In genomic region chr2:152729844-152730243, GRCh38 we compare ENCODE assay signal across 19 cellular contexts. TPM values are rescaled to one million over a fixed set of nuclear protein-coding genes. Genes with fewer than 3 reads are reported as not detected.
A peak's percentile ranks its signal among the peaks of the same experiment; 100 is the strongest.
DNase-seq lines count a peak whose midpoint lies in the region; ATAC-seq and TF ChIP-seq lines count a peak whose summit lies in the region.
"Had no signal": no experiment of that assay in that cellular context is flagged by ENCODE, and none has a peak within 500 bp of the region (broad histone marks: within the 10 kb centered on the region; RNA-seq: fewer than 3 reads in every experiment).

No MANE protein-coding gene starts in this region.

- H3K4me1 Mint-ChIP-seq in CD8-positive, alpha-beta memory T cell: peaks cover 30 to 54% (median 46%) of the 10 kb centered on the region in 3 donors
- H3K4me1 Mint-ChIP-seq in effector memory CD8-positive, alpha-beta T cell (ENCODE audit: low read depth in 2 of 2): peaks cover 14 to 25% of the 10 kb centered on the region in 2 donors
- peaks cover 20 to 35% (median 25%) of the 10 kb centered on the region in 7 donors for H3K4me1 Mint-ChIP-seq in naive thymus-derived CD4-positive, alpha-beta T cell
- H3K4me1 Mint-ChIP-seq in activated CD4-positive, alpha-beta memory T cell treated with anti-CD3 and anti-CD28 coated beads, Interleukin-2, amount 10 ng/mL, durations not matched to agents 7 days and 5 days: peaks cover 31% of the 10 kb centered on the region

- peak overlapping the region in 4 of 7 donors; percentile 15 to 46 (median 26) for H3K4me3 Mint-ChIP-seq in CD8-positive, alpha-beta memory T cell
- H3K4me3 Mint-ChIP-seq in effector memory CD8-positive, alpha-beta T cell: peak overlapping the region; percentile 0 to 74
- H3K4me3 Mint-ChIP-seq in naive thymus-derived CD4-positive, alpha-beta T cell: peak overlapping the region in 1 of 10 donors; percentile 28
- H3K4me3 Mint-ChIP-seq in activated CD4-positive, alpha-beta memory T cell treated with anti-CD3 and anti-CD28 coated beads, Interleukin-2, amount 10 ng/mL, durations not matched to agents 7 days and 5 days: no peak overlapping the region
- H3K4me3 Mint-ChIP-seq: activated CD4-positive, alpha-beta T cell treated with anti-CD3 and anti-CD28 coated beads, Interleukin-2, amount 10 ng/mL, durations not matched to agents 7 days and 5 days; activated T-cell treated with anti-CD3 and anti-CD28 coated beads, Interleukin-2, amount 50 U/mL, for 24 hours had no signal

- no peak overlapping the region for H3K9ac ChIP-seq in colonic mucosa (ENCODE audit: low read depth in 2 of 2, low read length in 2 of 2)
- H3K9ac ChIP-seq: SK-N-SH had no signal

- POLR2A ChIA-PET in CD8-positive, alpha-beta memory T cell (lab: Charles Lee): interaction anchor here (0.5 to 2.0 kb wide), 2 partner anchors 13 to 571 kb away, joined by 3 to 6 read pairs; partner anchors contain the start of gene PRPF40A
- POLR2A ChIA-PET in naive thymus-derived CD4-positive, alpha-beta T cell (lab: Charles Lee): interaction anchor here (0.7 kb wide), 1 partner anchor 10 kb away, joined by 3 read pairs; no protein-coding TSS in a partner anchor
- POLR2A ChIA-PET in activated CD4-positive, alpha-beta memory T cell treated with anti-CD3 and anti-CD28 coated beads, Interleukin-2, amount 10 ng/mL, durations not matched to agents 7 days and 5 days (lab: Charles Lee): interaction anchor here (1.2 to 3.7 kb wide), 3 partner anchors 12 to 37 kb away, joined by 3 to 82 read pairs (median 6); partner anchors contain the start of genes ARL6IP6 and PRPF40A

- TF ChIP-seq CTCF in NB4 (IDR thresholded peaks at IDR 0.05; ENCODE audit: low read depth, low read length) (no peak), colonic mucosa (IDR thresholded peaks at IDR 0.05) (no peak)

- H3K27me3 ChIP-seq in CD8-positive, alpha-beta memory T cell (ENCODE audit: insufficient read depth, low read length, poor library complexity, severe bottlenecking): no peaks in the 10 kb centered on the region
- no peaks in the 10 kb centered on the region for H3K27me3 ChIP-seq in colonic mucosa
- no peaks in the 10 kb centered on the region for H3K27me3 ChIP-seq in naive thymus-derived CD4-positive, alpha-beta T cell (ENCODE audit: control insufficient read depth in 2 of 2, insufficient read depth in 2 of 2, low read length in 2 of 2)
- H3K27me3 ChIP-seq: hepatocyte had no signal

- CTCF ChIA-PET in CD8-positive, alpha-beta memory T cell (lab: Charles Lee): no interaction called here
- CTCF ChIA-PET in naive thymus-derived CD4-positive, alpha-beta T cell (lab: Charles Lee): interaction anchor here (0.7 kb wide), 2 partner anchors 14 to 25 kb away, joined by 3 to 7 read pairs; no protein-coding TSS in a partner anchor
- CTCF ChIA-PET in activated CD4-positive, alpha-beta memory T cell treated with anti-CD3 and anti-CD28 coated beads, Interleukin-2, amount 10 ng/mL, durations not matched to agents 7 days and 5 days (lab: Charles Lee): interaction anchor here (0.8 to 3.0 kb wide), 3 partner anchors 13 to 16 kb away, joined by 5 to 15 read pairs (median 9); partner anchors contain the start of gene PRPF40A

- H3K4me3 ChIP-seq in CD8-positive, alpha-beta memory T cell (ENCODE audit: low read length): no peak overlapping the region
- H3K4me3 ChIP-seq in NB4 (ENCODE audit: low read depth, low read length): no peak overlapping the region
- no peak overlapping the region for H3K4me3 ChIP-seq in colonic mucosa
- no peak overlapping the region for H3K4me3 ChIP-seq in naive thymus-derived CD4-positive, alpha-beta T cell (ENCODE audit: low read length)
- H3K4me3 ChIP-seq: coronary artery, hepatocyte, smooth muscle cell, thoracic aorta had no signal

- peaks cover 24% of the 10 kb centered on the region for H3K4me1 ChIP-seq in CD8-positive, alpha-beta memory T cell (ENCODE audit: insufficient read depth, low read length)
- no peaks in the 10 kb centered on the region for H3K4me1 ChIP-seq in colonic mucosa
- peaks cover 17 to 21% of the 10 kb centered on the region in 2 donors for H3K4me1 ChIP-seq in naive thymus-derived CD4-positive, alpha-beta T cell (ENCODE audit: control insufficient read depth in 2 of 2, insufficient read depth in 2 of 2, low read length in 2 of 2)

- peak overlapping the region in 6 of 8 donors; percentile 16 to 77 (median 72) for H3K27ac Mint-ChIP-seq in CD8-positive, alpha-beta memory T cell
- peak overlapping the region; percentile 3 to 19 for H3K27ac Mint-ChIP-seq in effector memory CD8-positive, alpha-beta T cell
- peak overlapping the region in 1 of 9 donors; percentile 17 for H3K27ac Mint-ChIP-seq in naive thymus-derived CD4-positive, alpha-beta T cell
- no peak overlapping the region for H3K27ac Mint-ChIP-seq in activated CD4-positive, alpha-beta memory T cell treated with anti-CD3 and anti-CD28 coated beads, Interleukin-2, amount 10 ng/mL, durations not matched to agents 7 days and 5 days
- H3K27ac Mint-ChIP-seq: activated CD4-positive, alpha-beta T cell treated with anti-CD3 and anti-CD28 coated beads, Interleukin-2, amount 10 ng/mL, durations not matched to agents 7 days and 5 days; activated naive CD4-positive, alpha-beta T cell treated with anti-CD3 and anti-CD28 coated beads, Interleukin-2, amount 50 U/mL, for 72 hours; activated T-cell treated with anti-CD3 and anti-CD28 coated beads, Interleukin-2, amount 50 U/mL, for 24 hours had no signal

- H3K9me3 ChIP-seq in CD8-positive, alpha-beta memory T cell (ENCODE audit: low read length): no peaks in the 10 kb centered on the region
- no peaks in the 10 kb centered on the region for H3K9me3 ChIP-seq in colonic mucosa
- no peaks in the 10 kb centered on the region for H3K9me3 ChIP-seq in naive thymus-derived CD4-positive, alpha-beta T cell (ENCODE audit: control insufficient read depth in 2 of 3, low read length in 3 of 3)
- H3K9me3 ChIP-seq: SK-N-SH, thoracic aorta had no signal

- no peaks in the 10 kb centered on the region for H3K36me3 ChIP-seq in CD8-positive, alpha-beta memory T cell (ENCODE audit: insufficient read depth, low read length)
- no peaks in the 10 kb centered on the region for H3K36me3 ChIP-seq in colonic mucosa
- no peaks in the 10 kb centered on the region for H3K36me3 ChIP-seq in naive thymus-derived CD4-positive, alpha-beta T cell (ENCODE audit: control insufficient read depth in 2 of 3, insufficient read depth in 3 of 3, low read length in 3 of 3)
- H3K36me3 ChIP-seq: thoracic aorta had no signal

- peaks cover 0 to 1% (median 1%) of the 10 kb centered on the region in 3 donors for H3K36me3 Mint-ChIP-seq in CD8-positive, alpha-beta memory T cell
- peaks cover 5% of the 10 kb centered on the region for H3K36me3 Mint-ChIP-seq in effector memory CD8-positive, alpha-beta T cell (ENCODE audit: insufficient read depth)
- H3K36me3 Mint-ChIP-seq in naive thymus-derived CD4-positive, alpha-beta T cell: peaks cover 0 to 4% (median 0%) of the 10 kb centered on the region in 5 donors
- H3K36me3 Mint-ChIP-seq in activated CD4-positive, alpha-beta memory T cell treated with anti-CD3 and anti-CD28 coated beads, Interleukin-2, amount 10 ng/mL, durations not matched to agents 7 days and 5 days (ENCODE audit: low read depth): peaks cover 6% of the 10 kb centered on the region
- H3K36me3 Mint-ChIP-seq: activated naive CD4-positive, alpha-beta T cell treated with anti-CD3 and anti-CD28 coated beads, Interleukin-2, amount 50 U/mL, for 72 hours had no signal

- DNase-seq in CD8-positive, alpha-beta memory T cell: peak in 1 of 5 donors; percentile 39
- DNase-seq in NB4 (ENCODE audit: low read depth): peak; percentile 46
- DNase-seq in effector memory CD8-positive, alpha-beta T cell: no peak
- DNase-seq in germinal center (ENCODE audit: low spot score): no peak
- no peak for DNase-seq in colonic mucosa
- DNase-seq in naive thymus-derived CD4-positive, alpha-beta T cell: no peak
- DNase-seq in activated CD4-positive, alpha-beta memory T cell treated with anti-CD3 and anti-CD28 coated beads, Interleukin-2, amount 10 ng/mL, durations not matched to agents 7 days and 5 days: no peak
- DNase-seq: activated T-cell treated with anti-CD3 and anti-CD28 coated beads, Interleukin-2, amount 50 U/mL, for 24 hours; islet precursor cell; NCI-H1417; SK-N-SH had no signal

- H3K27ac ChIP-seq in CD8-positive, alpha-beta memory T cell (ENCODE audit: low read depth, low read length): no peak overlapping the region
- H3K27ac ChIP-seq in colonic mucosa: no peak overlapping the region
- no peak overlapping the region for H3K27ac ChIP-seq in naive thymus-derived CD4-positive, alpha-beta T cell (ENCODE audit: low read depth, low read length)
- H3K27ac ChIP-seq: coronary artery, hepatocyte, thoracic aorta had no signal

- TF ChIP-seq POLR2A in NB4 (IDR thresholded peaks at IDR 0.05; ENCODE audit: extremely low read depth, insufficient read length): no peak

- peaks cover 0 to 2% (median 0%) of the 10 kb centered on the region in 5 donors for H3K9me3 Mint-ChIP-seq in CD8-positive, alpha-beta memory T cell
- H3K9me3 Mint-ChIP-seq in effector memory CD8-positive, alpha-beta T cell: no peaks in the 10 kb centered on the region
- H3K9me3 Mint-ChIP-seq in naive thymus-derived CD4-positive, alpha-beta T cell: no peaks in the 10 kb centered on the region
- H3K9me3 Mint-ChIP-seq in activated CD4-positive, alpha-beta memory T cell treated with anti-CD3 and anti-CD28 coated beads, Interleukin-2, amount 10 ng/mL, durations not matched to agents 7 days and 5 days: no peaks in the 10 kb centered on the region
- H3K9me3 Mint-ChIP-seq: activated CD4-positive, alpha-beta T cell treated with anti-CD3 and anti-CD28 coated beads, Interleukin-2, amount 10 ng/mL, durations not matched to agents 7 days and 5 days; activated naive CD4-positive, alpha-beta T cell treated with anti-CD3 and anti-CD28 coated beads, Interleukin-2, amount 50 U/mL, for 72 hours; activated T-cell treated with anti-CD3 and anti-CD28 coated beads, Interleukin-2, amount 50 U/mL, for 24 hours had no signal

- peak; percentile 39 for ATAC-seq in GM19395 (IDR thresholded peaks at IDR 0.05; ENCODE audit: unreplicated experiment)
- peak; percentile 62 for ATAC-seq in effector memory CD8-positive, alpha-beta T cell (replicated peaks)
- ATAC-seq in naive thymus-derived CD4-positive, alpha-beta T cell: no peak
- ATAC-seq: HCT116 had no signal

- intact Hi-C loops in colonic mucosa (cut with DNase I): no loop called here
- intact Hi-C loops in naive thymus-derived CD4-positive, alpha-beta T cell (cut with micrococcal nuclease): loop anchor here (1.0 kb wide), 2 partner anchors 10 to 12 kb away; partner anchors contain the start of gene ARL6IP6 (in 1 of the 2)

- peaks cover 0 to under 1% of the 10 kb centered on the region in 2 donors for H3K27me3 Mint-ChIP-seq in CD8-positive, alpha-beta memory T cell
- H3K27me3 Mint-ChIP-seq in effector memory CD8-positive, alpha-beta T cell: no peaks in the 10 kb centered on the region
- H3K27me3 Mint-ChIP-seq in naive thymus-derived CD4-positive, alpha-beta T cell: no peaks in the 10 kb centered on the region
- H3K27me3 Mint-ChIP-seq in activated CD4-positive, alpha-beta memory T cell treated with anti-CD3 and anti-CD28 coated beads, Interleukin-2, amount 10 ng/mL, durations not matched to agents 7 days and 5 days: no peaks in the 10 kb centered on the region
- H3K27me3 Mint-ChIP-seq: activated CD4-positive, alpha-beta T cell treated with anti-CD3 and anti-CD28 coated beads, Interleukin-2, amount 10 ng/mL, durations not matched to agents 7 days and 5 days; activated T-cell treated with anti-CD3 and anti-CD28 coated beads, Interleukin-2, amount 50 U/mL, for 24 hours had no signal

RNA-seq across cellular contexts. Expression of gene ARL6IP6, which starts 11.4 kb away (rescaled TPM):
- total RNA-seq in CD8-positive, alpha-beta memory T cell: 10 to 100 TPM; 28.2 to 29.1 TPM
- polyA plus RNA-seq in CD8-positive, alpha-beta memory T cell: 31.7 TPM
- total RNA-seq in colonic mucosa: 10 to 100 TPM; 15.5 to 21.2 TPM
- 10 to 100 TPM; 10.2 to 43.6 (median 18.0) TPM for total RNA-seq in naive thymus-derived CD4-positive, alpha-beta T cell
- polyA plus RNA-seq in naive thymus-derived CD4-positive, alpha-beta T cell: 10 to 100 TPM; 14.0 to 25.7 TPM
- total RNA-seq in activated CD4-positive, alpha-beta memory T cell treated with anti-CD3 and anti-CD28 coated beads, Interleukin-2, amount 10 ng/mL, durations not matched to agents 7 days and 5 days: 10 to 100 TPM; 47.0 to 48.7 TPM

RNA-seq across cellular contexts. Expression of gene PRPF40A, which starts 12.6 kb away (rescaled TPM):
- 100 to 1,000 TPM; 138 to 146 TPM for total RNA-seq in CD8-positive, alpha-beta memory T cell
- polyA plus RNA-seq in CD8-positive, alpha-beta memory T cell: 136 TPM
- 100 to 1,000 TPM; 103 to 115 TPM for total RNA-seq in colonic mucosa
- total RNA-seq in naive thymus-derived CD4-positive, alpha-beta T cell: 100 to 1,000 TPM; 104 to 126 (median 109) TPM
- 100 to 1,000 TPM; 116 to 119 TPM for polyA plus RNA-seq in naive thymus-derived CD4-positive, alpha-beta T cell
- total RNA-seq in activated CD4-positive, alpha-beta memory T cell treated with anti-CD3 and anti-CD28 coated beads, Interleukin-2, amount 10 ng/mL, durations not matched to agents 7 days and 5 days: 100 to 1,000 TPM; 109 to 113 TPM
